In the genomic region with DNA sequence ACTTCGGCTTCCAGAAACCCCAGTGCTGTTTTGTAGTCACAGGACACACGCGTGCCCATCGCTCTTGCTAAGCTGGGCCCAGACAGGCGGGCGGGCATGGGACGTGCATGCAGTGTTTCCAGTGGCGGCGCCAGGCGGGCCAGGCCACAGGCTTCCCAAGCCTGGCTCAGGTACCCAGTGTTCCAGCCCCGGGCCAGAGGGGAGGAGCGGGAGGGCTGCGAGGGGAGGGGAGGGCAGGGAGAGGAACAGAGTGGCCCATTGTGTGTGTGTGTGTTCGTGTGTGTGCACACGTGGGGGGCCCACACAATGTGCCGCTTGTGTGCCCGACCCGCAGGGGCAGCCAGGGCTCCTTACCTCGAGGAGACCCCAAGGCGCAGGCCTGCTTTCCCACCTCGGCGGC, we compare ENCODE assay signal across 5 cellular contexts.
A peak's percentile ranks its signal among the peaks of the same experiment; 100 is the strongest.
DNase-seq lines count a peak whose midpoint lies in the region; ATAC-seq, FAIRE-seq and TF ChIP-seq lines count a peak whose summit lies in the region.
"Not testable (repeated sequence)": the region's sequence is repeated elsewhere in the genome, so short reads cannot be mapped to it uniquely, and the experiment has no call there.

No MANE protein-coding gene starts in this region.

- not testable (repeated sequence) for TF ChIP-seq POLR2A in esophagus muscularis mucosa (IDR thresholded peaks at IDR 0.05; ENCODE audit: low read depth)

- TF ChIP-seq EP300 in esophagus muscularis mucosa (IDR thresholded peaks at IDR 0.05) = not testable (repeated sequence)

- H3K4me1 Mint-ChIP-seq in osteocyte (ENCODE audit: unreplicated experiment); stimulated activated naive CD8-positive, alpha-beta T cell treated with anti-CD3 and anti-CD28 coated beads, Interleukin-15, amount 100 ng/mL, for 72 hours: not testable (repeated sequence)

- not testable (repeated sequence) for H3K27ac Mint-ChIP-seq in osteocyte (ENCODE audit: unreplicated experiment); stimulated activated naive CD8-positive, alpha-beta T cell treated with anti-CD3 and anti-CD28 coated beads, Interleukin-15, amount 100 ng/mL, for 72 hours

- not testable (repeated sequence) for H3K9me3 Mint-ChIP-seq in osteocyte (ENCODE audit: unreplicated experiment); stimulated activated naive CD8-positive, alpha-beta T cell treated with anti-CD3 and anti-CD28 coated beads, Interleukin-15, amount 100 ng/mL, for 72 hours

- not testable (repeated sequence) for H3K4me3 ChIP-seq in esophagus muscularis mucosa; right cardiac atrium (ENCODE audit: low read length); kidney (ENCODE audit: low read length in 2 of 2)

- not testable (repeated sequence) for H3K9me3 ChIP-seq in esophagus muscularis mucosa; right cardiac atrium (ENCODE audit: control insufficient read depth, low read length); kidney (ENCODE audit: control insufficient read depth in 1 of 2, low read length in 2 of 2)

- not testable (repeated sequence) for H3K4me1 ChIP-seq in esophagus muscularis mucosa; right cardiac atrium (ENCODE audit: control insufficient read depth, insufficient read depth, low read length); kidney (ENCODE audit: control insufficient read depth in 1 of 2, insufficient read depth in 1 of 2, low read depth in 1 of 2, low read length in 2 of 2)

- not testable (repeated sequence) for FAIRE-seq in kidney (lab: Jason Lieb, UNC)

- H3K27me3 Mint-ChIP-seq in osteocyte (ENCODE audit: unreplicated experiment); stimulated activated naive CD8-positive, alpha-beta T cell treated with anti-CD3 and anti-CD28 coated beads, Interleukin-15, amount 100 ng/mL, for 72 hours: not testable (repeated sequence)

- H3K9ac ChIP-seq in kidney (ENCODE audit: low read length in 2 of 2) = not testable (repeated sequence)

- DNase-seq in esophagus muscularis mucosa (ENCODE audit: extremely low spot score) = peak; percentile 34
- peak in 2 of 3 donors; percentile 18 to 37 for DNase-seq in right cardiac atrium
- DNase-seq in kidney = peak; percentile 22
- peak; percentile 56 for DNase-seq in osteocyte (ENCODE audit: extremely low spot score, unreplicated experiment)
- not testable (repeated sequence) for DNase-seq in stimulated activated naive CD8-positive, alpha-beta T cell treated with anti-CD3 and anti-CD28 coated beads, Interleukin-15, amount 100 ng/mL, for 72 hours

- not testable (repeated sequence) for ATAC-seq in right cardiac atrium
- ATAC-seq in stimulated activated naive CD8-positive, alpha-beta T cell treated with anti-CD3 and anti-CD28 coated beads, Interleukin-15, amount 100 ng/mL, for 72 hours = peak; percentile 3

- WGBS in esophagus muscularis mucosa = no CpG with 5 or more reads among the region's 22 CpGs
- 80% methylated on average over 8 of the region's 22 CpGs for WGBS in right cardiac atrium

- intact Hi-C loops in esophagus muscularis mucosa (cut with DNase I); right cardiac atrium (cut with DNase I); kidney (cut with DNase I): not testable (repeated sequence)

- H3K27ac ChIP-seq in esophagus muscularis mucosa (replicated peaks in 1 of 4); right cardiac atrium (ENCODE audit: low read length); kidney (ENCODE audit: low read depth in 2 of 2, low read length in 2 of 2): not testable (repeated sequence)

- H3K27me3 ChIP-seq in esophagus muscularis mucosa; right cardiac atrium (ENCODE audit: control insufficient read depth, insufficient read depth): not testable (repeated sequence)

- H3K36me3 Mint-ChIP-seq in osteocyte (ENCODE audit: unreplicated experiment) = not testable (repeated sequence)

- H3K36me3 ChIP-seq in esophagus muscularis mucosa; kidney (ENCODE audit: control insufficient read depth in 1 of 2, insufficient read depth in 2 of 2, low read length in 2 of 2): not testable (repeated sequence)

- not testable (repeated sequence) for H3K4me3 Mint-ChIP-seq in osteocyte (ENCODE audit: unreplicated experiment); stimulated activated naive CD8-positive, alpha-beta T cell treated with anti-CD3 and anti-CD28 coated beads, Interleukin-15, amount 100 ng/mL, for 72 hours

- not testable (repeated sequence) for TF ChIP-seq CTCF in esophagus muscularis mucosa (IDR thresholded peaks at IDR 0.05); kidney (IDR thresholded peaks at IDR 0.05; ENCODE audit: borderline replicate concordance, extremely low read depth, insufficient read depth); osteocyte (IDR thresholded peaks at IDR 0.05)
